8 cellular contexts compared by ENCODE assay signal in genomic region chr2:107093426-107093957, GRCh38.
"Had no signal": no experiment of that assay in that cellular context is flagged by ENCODE, and none has a peak within 500 bp of the region (broad histone marks: within the 10 kb centered on the region; RNA-seq: fewer than 3 reads in every experiment).

No MANE protein-coding gene starts in this region.

- H3K4me3 Mint-ChIP-seq: GM23338, H9, IgD-negative memory B cell had no signal

- H3K4me3 ChIP-seq: GM23338 had no signal

- H3K4me1 Mint-ChIP-seq: GM23338, H9, IgD-negative memory B cell had no signal

- H3K9ac ChIP-seq: KMS-11 had no signal

- DNase-seq: H9, HCEC 1CT, KBM-7 had no signal

- H3K9me3 Mint-ChIP-seq: GM23338, H9 had no signal

- H3K27me3 Mint-ChIP-seq: IgD-negative memory B cell had no signal

- H3K36me3 Mint-ChIP-seq: IgD-negative memory B cell had no signal

- H3K27ac Mint-ChIP-seq: GM23338, H9, IgD-negative memory B cell had no signal

- ATAC-seq: GM23338, HepG2 had no signal

- H3K27ac ChIP-seq: HL-60, KMS-11 had no signal
